ENCODE assay signal across 1 cellular context in the genomic region with DNA sequence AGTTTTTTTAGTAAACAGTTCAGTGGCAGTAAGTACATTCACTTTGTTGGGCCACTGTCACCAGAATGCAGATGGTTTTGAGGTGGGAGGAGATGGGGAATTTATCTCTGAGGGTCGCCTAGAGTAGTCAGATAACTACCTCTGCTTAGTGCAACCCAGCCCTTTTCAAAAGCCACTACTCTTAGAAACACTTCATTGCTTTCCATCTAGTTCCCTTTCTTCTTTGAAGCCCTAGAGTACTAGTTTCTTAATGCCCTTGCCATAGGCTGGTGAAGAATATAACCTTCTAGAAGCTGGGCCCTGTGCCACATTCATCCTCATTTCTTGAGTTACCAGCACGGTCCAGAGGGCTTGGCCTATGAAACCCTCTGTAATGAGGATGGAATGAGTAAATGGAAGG.
TF ChIP-seq lines count a peak whose summit lies in the region.

No MANE protein-coding gene starts in this region.

TF ChIP-seq in GM23338, 12 proteins besides CTCF, POLR2A, EP300 and RAD21 (continued from another document):
- TF ChIP-seq, protein P1, sequence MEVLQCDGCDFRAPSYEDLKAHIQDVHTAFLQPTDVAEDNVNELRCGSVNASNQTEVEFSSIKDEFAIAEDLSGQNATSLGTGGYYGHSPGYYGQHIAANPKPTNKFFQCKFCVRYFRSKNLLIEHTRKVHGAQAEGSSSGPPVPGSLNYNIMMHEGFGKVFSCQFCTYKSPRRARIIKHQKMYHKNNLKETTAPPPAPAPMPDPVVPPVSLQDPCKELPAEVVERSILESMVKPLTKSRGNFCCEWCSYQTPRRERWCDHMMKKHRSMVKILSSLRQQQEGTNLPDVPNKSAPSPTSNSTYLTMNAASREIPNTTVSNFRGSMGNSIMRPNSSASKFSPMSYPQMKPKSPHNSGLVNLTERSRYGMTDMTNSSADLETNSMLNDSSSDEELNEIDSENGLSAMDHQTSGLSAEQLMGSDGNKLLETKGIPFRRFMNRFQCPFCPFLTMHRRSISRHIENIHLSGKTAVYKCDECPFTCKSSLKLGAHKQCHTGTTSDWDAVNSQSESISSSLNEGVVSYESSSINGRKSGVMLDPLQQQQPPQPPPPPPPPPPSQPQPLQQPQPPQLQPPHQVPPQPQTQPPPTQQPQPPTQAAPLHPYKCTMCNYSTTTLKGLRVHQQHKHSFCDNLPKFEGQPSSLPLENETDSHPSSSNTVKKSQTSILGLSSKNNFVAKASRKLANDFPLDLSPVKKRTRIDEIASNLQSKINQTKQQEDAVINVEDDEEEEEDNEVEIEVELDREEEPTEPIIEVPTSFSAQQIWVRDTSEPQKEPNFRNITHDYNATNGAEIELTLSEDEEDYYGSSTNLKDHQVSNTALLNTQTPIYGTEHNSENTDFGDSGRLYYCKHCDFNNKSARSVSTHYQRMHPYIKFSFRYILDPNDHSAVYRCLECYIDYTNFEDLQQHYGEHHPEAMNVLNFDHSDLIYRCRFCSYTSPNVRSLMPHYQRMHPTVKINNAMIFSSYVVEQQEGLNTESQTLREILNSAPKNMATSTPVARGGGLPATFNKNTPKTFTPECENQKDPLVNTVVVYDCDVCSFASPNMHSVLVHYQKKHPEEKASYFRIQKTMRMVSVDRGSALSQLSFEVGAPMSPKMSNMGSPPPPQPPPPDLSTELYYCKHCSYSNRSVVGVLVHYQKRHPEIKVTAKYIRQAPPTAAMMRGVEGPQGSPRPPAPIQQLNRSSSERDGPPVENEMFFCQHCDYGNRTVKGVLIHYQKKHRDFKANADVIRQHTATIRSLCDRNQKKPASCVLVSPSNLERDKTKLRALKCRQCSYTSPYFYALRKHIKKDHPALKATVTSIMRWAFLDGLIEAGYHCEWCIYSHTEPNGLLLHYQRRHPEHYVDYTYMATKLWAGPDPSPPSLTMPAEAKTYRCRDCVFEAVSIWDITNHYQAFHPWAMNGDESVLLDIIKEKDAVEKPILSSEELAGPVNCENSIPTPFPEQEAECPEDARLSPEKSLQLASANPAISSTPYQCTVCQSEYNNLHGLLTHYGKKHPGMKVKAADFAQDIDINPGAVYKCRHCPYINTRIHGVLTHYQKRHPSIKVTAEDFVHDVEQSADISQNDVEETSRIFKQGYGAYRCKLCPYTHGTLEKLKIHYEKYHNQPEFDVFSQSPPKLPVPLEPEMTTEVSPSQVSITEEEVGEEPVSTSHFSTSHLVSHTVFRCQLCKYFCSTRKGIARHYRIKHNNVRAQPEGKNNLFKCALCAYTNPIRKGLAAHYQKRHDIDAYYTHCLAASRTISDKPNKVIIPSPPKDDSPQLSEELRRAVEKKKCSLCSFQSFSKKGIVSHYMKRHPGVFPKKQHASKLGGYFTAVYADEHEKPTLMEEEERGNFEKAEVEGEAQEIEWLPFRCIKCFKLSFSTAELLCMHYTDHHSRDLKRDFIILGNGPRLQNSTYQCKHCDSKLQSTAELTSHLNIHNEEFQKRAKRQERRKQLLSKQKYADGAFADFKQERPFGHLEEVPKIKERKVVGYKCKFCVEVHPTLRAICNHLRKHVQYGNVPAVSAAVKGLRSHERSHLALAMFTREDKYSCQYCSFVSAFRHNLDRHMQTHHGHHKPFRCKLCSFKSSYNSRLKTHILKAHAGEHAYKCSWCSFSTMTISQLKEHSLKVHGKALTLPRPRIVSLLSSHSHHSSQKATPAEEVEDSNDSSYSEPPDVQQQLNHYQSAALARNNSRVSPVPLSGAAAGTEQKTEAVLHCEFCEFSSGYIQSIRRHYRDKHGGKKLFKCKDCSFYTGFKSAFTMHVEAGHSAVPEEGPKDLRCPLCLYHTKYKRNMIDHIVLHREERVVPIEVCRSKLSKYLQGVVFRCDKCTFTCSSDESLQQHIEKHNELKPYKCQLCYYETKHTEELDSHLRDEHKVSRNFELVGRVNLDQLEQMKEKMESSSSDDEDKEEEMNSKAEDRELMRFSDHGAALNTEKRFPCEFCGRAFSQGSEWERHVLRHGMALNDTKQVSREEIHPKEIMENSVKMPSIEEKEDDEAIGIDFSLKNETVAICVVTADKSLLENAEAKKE (CRISPR knock-in tag; IDR thresholded peaks at IDR 0.05) = no peak
- TF ChIP-seq, protein P2, sequence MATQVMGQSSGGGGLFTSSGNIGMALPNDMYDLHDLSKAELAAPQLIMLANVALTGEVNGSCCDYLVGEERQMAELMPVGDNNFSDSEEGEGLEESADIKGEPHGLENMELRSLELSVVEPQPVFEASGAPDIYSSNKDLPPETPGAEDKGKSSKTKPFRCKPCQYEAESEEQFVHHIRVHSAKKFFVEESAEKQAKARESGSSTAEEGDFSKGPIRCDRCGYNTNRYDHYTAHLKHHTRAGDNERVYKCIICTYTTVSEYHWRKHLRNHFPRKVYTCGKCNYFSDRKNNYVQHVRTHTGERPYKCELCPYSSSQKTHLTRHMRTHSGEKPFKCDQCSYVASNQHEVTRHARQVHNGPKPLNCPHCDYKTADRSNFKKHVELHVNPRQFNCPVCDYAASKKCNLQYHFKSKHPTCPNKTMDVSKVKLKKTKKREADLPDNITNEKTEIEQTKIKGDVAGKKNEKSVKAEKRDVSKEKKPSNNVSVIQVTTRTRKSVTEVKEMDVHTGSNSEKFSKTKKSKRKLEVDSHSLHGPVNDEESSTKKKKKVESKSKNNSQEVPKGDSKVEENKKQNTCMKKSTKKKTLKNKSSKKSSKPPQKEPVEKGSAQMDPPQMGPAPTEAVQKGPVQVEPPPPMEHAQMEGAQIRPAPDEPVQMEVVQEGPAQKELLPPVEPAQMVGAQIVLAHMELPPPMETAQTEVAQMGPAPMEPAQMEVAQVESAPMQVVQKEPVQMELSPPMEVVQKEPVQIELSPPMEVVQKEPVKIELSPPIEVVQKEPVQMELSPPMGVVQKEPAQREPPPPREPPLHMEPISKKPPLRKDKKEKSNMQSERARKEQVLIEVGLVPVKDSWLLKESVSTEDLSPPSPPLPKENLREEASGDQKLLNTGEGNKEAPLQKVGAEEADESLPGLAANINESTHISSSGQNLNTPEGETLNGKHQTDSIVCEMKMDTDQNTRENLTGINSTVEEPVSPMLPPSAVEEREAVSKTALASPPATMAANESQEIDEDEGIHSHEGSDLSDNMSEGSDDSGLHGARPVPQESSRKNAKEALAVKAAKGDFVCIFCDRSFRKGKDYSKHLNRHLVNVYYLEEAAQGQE (IDR thresholded peaks at IDR 0.05; ENCODE audit: unreplicated experiment) = no peak
- TF ChIP-seq CREB1 (CRISPR knock-in tag; IDR thresholded peaks at IDR 0.05; ENCODE audit: low read depth) (no peak), ZNF331 (CRISPR knock-in tag; IDR thresholded peaks at IDR 0.05; ENCODE audit: low read depth) (no peak), POLR2AphosphoS5 (IDR thresholded peaks at IDR 0.05; ENCODE audit: low read depth) (no peak), ZNF114 (CRISPR knock-in tag; IDR thresholded peaks at IDR 0.05) (no peak), JUNB (IDR thresholded peaks at IDR 0.05; ENCODE audit: unreplicated experiment) (no peak), EZH2phosphoT487 (IDR thresholded peaks at IDR 0.05; ENCODE audit: unreplicated experiment) (no peak), STAT1 (IDR thresholded peaks at IDR 0.05; ENCODE audit: unreplicated experiment) (no peak)
- TF ChIP-seq, protein P3, sequence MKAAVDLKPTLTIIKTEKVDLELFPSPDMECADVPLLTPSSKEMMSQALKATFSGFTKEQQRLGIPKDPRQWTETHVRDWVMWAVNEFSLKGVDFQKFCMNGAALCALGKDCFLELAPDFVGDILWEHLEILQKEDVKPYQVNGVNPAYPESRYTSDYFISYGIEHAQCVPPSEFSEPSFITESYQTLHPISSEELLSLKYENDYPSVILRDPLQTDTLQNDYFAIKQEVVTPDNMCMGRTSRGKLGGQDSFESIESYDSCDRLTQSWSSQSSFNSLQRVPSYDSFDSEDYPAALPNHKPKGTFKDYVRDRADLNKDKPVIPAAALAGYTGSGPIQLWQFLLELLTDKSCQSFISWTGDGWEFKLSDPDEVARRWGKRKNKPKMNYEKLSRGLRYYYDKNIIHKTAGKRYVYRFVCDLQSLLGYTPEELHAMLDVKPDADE (IDR thresholded peaks at IDR 0.05) = no peak
